In the genomic region with DNA sequence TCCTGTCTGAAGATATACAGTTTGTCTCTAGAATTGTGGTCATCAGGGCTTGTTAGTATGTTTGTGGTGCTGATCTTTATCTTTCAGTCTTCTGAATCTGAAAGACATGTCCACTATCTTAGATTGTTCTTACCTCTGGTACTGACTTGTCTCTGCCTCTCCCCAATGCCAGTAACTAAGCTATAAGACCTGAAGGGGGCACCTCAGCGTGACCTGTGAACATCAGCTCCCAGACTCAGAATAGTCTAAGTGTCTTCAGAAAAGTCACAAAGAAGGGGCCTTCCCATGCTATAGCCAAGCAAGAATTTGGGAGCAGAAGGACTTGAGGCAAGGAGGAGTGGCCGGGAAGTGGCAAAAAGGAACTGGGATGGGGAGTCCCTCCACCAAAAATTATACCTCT, we compare ENCODE assay signal across 17 cellular contexts.
"Had no signal": no experiment of that assay in that cellular context is flagged by ENCODE, and none has a peak within 500 bp of the region (broad histone marks: within the 10 kb centered on the region; RNA-seq: fewer than 3 reads in every experiment).

No MANE protein-coding gene starts in this region.

- H3K9me3 ChIP-seq: breast epithelium, heart left ventricle, left ventricle myocardium inferior, testis had no signal

- FAIRE-seq: endometrium had no signal

- H3K27me3 ChIP-seq: breast epithelium, heart left ventricle, testis had no signal

- H3K4me1 ChIP-seq: breast epithelium, heart left ventricle, left ventricle myocardium inferior, testis had no signal

- ATAC-seq: activated CD8-positive, alpha-beta T cell treated with anti-CD3 and anti-CD28 coated beads, Interleukin-2, amount 10 ng/mL, durations not matched to agents 7 days and 5 days; heart left ventricle; stimulated activated naive CD8-positive, alpha-beta T cell treated with anti-CD3 and anti-CD28 coated beads, Interleukin-15, Interleukin-2, amounts not matched to agents 100 U/mL and 50 U/mL, for 24 hours had no signal

- H3K36me3 ChIP-seq: breast epithelium, heart left ventricle, left ventricle myocardium inferior had no signal

- H3K4me3 ChIP-seq: breast epithelium, dorsolateral prefrontal cortex, heart left ventricle, left ventricle myocardium inferior, testis had no signal

- H3K27ac ChIP-seq: breast epithelium, dorsolateral prefrontal cortex, heart left ventricle, left ventricle myocardium inferior, testis, VCaP had no signal

- DNase-seq: activated CD4-positive, alpha-beta T cell treated with anti-CD3 and anti-CD28 coated beads for 48 hours; activated CD8-positive, alpha-beta memory T cell treated with anti-CD3 and anti-CD28 coated beads, Interleukin-2, amount 50 U/mL, for 48 hours; activated CD8-positive, alpha-beta T cell treated with anti-CD3 and anti-CD28 coated beads, Interleukin-2, amount 10 ng/mL, durations not matched to agents 7 days and 5 days; activated naive CD8-positive, alpha-beta T cell treated with anti-CD3 and anti-CD28 coated beads, Interleukin-2, amount 10 ng/mL, durations not matched to agents 7 days and 5 days; aorta; dorsolateral prefrontal cortex; foreskin melanocyte; heart left ventricle; islet precursor cell; left ventricle myocardium inferior; stimulated activated CD4-positive, alpha-beta T cell treated with anti-CD3 and anti-CD28 coated beads, Interleukin-12 subunit alpha, Interleukin-12 subunit beta, amount 100 ng/mL, for 4 hours; stimulated activated CD8-positive, alpha-beta memory T cell treated with anti-CD3 and anti-CD28 coated beads, Interleukin-4, amount 100 ng/mL, for 48 hours; stimulated activated naive CD8-positive, alpha-beta T cell treated with anti-CD3 and anti-CD28 coated beads, Interleukin-15, Interleukin-2, amounts not matched to agents 100 U/mL and 50 U/mL, for 24 hours; testis had no signal
